Comparison of ENCODE assay signal across 30 cellular contexts in the genomic region with DNA sequence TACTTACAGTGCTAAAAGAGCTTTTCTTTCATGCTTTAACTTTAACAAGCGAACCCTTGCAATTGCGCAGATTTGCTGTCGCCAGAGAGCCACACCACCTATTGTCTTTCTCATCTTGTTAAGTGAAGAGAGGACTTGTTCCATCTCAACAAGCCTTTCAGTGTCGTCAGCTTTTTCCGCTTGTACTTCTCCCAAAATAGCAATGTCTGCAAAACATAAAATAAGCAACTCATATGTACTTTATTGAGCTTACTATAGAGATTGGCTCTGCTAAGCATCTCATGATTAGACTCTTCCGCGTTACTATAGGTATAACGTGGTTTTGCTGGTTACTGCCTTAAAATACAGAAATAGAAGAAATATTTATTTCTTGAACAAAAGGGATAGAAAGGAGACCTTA. TPM values are rescaled to one million over a fixed set of nuclear protein-coding genes. Genes with fewer than 3 reads are reported as not detected.
"Had no signal": no experiment of that assay in that cellular context is flagged by ENCODE, and none has a peak within 500 bp of the region (broad histone marks: within the 10 kb centered on the region; RNA-seq: fewer than 3 reads in every experiment).

No MANE protein-coding gene starts in this region.

- H3K36me3 ChIP-seq: SJCRH30 had no signal

- H3K27ac ChIP-seq: adrenal gland, KMS-11, SJCRH30, SK-N-MC had no signal

- FAIRE-seq: bronchial epithelial cell, TTC549 had no signal

- DNase-seq: activated CD4-positive, alpha-beta T cell treated with anti-CD3 and anti-CD28 coated beads, Interleukin-2, amount 10 ng/mL, durations not matched to agents 24 days and 14 days; activated CD4-positive, alpha-beta T cell treated with anti-CD3 and anti-CD28 coated beads, Interleukin-2, amount 50 U/mL, for 4 hours; activated CD8-positive, alpha-beta T cell treated with anti-CD3 and anti-CD28 coated beads for 36 hours; activated gamma-delta T cell treated with Interleukin-2 at 50 U/mL for 16 hours; activated naive CD4-positive, alpha-beta T cell treated with anti-CD3 and anti-CD28 coated beads for 36 hours; activated T-cell treated with anti-CD3 and anti-CD28 coated beads, Interleukin-2, amount 50 U/mL, for 24 hours; adrenal gland; anterior cingulate cortex; caudate nucleus; MM.1S; MV-4-11; NCI-H1092; NCI-H1436 treated with DMSO at 0.1 percent for 48 hours; NCI-H1694 treated with DMSO at 0.1 percent for 48 hours; NCI-H2081; NCI-H345; NCI-H524 treated with DMSO at 0.1 percent for 48 hours; SHP77; SJCRH30 had no signal

- H3K9ac ChIP-seq: KMS-11 had no signal

- H3K4me1 ChIP-seq: SJCRH30 had no signal

- H3K9me3 ChIP-seq: adrenal gland, SJCRH30 had no signal

- H3K27me3 ChIP-seq: adrenal gland, SJCRH30 had no signal

- H3K4me3 ChIP-seq: adrenal gland, SJCRH30, SK-N-MC had no signal

- ATAC-seq: activated CD8-positive, alpha-beta T cell treated with anti-CD3 and anti-CD28 coated beads for 36 hours; activated naive CD4-positive, alpha-beta T cell treated with anti-CD3 and anti-CD28 coated beads, Interleukin-2, amount 50 U/mL, for 72 hours; Panc1 had no signal

- H3K4me2 ChIP-seq: KMS-11 had no signal

RNA-seq across cellular contexts. Expression of a gene that starts 51.9 kb away (rescaled TPM):
- total RNA-seq: activated CD4-positive, alpha-beta T cell treated with anti-CD3 and anti-CD28 coated beads, Interleukin-2, amount 10 ng/mL, durations not matched to agents 24 days and 14 days; activated CD8-positive, alpha-beta memory T cell treated with anti-CD3 and anti-CD28 coated beads for 36 hours; activated CD8-positive, alpha-beta T cell treated with anti-CD3 and anti-CD28 coated beads for 36 hours; activated naive CD4-positive, alpha-beta T cell treated with anti-CD3 and anti-CD28 coated beads for 36 hours; activated naive CD4-positive, alpha-beta T cell treated with anti-CD3 and anti-CD28 coated beads, Interleukin-2, amount 50 U/mL, for 72 hours; activated T-helper 2 cell treated with anti-CD3 and anti-CD28 coated beads, Interferon-gamma antibody, Interleukin-2, Interleukin-4, amounts not matched to agents 10 μg/mL and 5 μg/mL and 100 μg/mL, durations not matched to agents 14 hours and 24 hours and 36 hours; LHCN-M2; RPMI7951; SJCRH30; T-helper 1 cell treated with Interleukin-12 subunit alpha and Interleukin-12 subunit beta and Interleukin-4 antibody, amounts not matched to agents 30 ng/mL and 1 ng/mL, for 36 hours had no signal
